Comparison of ENCODE assay signal across 8 cellular contexts in the genomic region with DNA sequence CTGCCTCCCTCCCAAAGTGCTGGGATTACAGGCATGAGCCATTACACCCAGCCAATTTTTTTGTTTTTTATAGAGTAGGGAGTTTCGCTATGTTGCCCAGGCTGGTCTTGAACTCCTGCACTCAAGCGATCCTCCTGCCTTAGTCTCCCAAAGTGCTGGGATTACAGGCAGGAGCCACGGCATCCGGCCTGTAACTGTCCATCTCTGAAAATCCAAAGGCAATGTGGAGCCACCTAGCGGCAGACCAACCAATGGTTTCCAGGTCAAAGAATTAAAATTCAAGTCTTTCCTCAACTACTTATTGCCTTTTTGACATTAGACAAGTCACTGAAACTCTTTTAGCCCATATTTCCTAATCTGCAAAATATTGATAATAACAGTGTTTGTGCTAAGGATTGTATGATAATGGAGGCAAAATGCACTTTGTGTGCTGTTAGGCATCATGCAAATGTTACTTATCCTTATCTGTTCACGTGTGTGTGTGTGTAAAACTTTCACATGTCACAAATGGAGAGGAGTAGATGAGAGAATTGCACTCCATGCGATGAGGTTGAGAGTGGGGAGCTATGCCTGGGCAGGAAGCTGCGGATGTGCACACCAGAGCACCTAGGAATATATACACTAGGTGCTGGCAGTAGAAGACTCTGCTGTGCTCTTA.
A peak's percentile ranks its signal among the peaks of the same experiment; 100 is the strongest.
DNase-seq lines count a peak whose midpoint lies in the region; ATAC-seq, FAIRE-seq and TF ChIP-seq lines count a peak whose summit lies in the region.

No MANE protein-coding gene starts in this region.

- H3K36me3 ChIP-seq in brain microvascular endothelial cell (replicated peaks), result peaks cover 36% of the 10 kb centered on the region

- peak; percentile 70 for ATAC-seq in HG03432 (IDR thresholded peaks at IDR 0.05; ENCODE audit: unreplicated experiment)
- no peak for ATAC-seq in HG03045 (IDR thresholded peaks at IDR 0.05; ENCODE audit: unreplicated experiment)

- DNase-seq in AML-193 (lab: John Stamatoyannopoulos, UW), result peak; percentile 48 to 57
- peak; percentile 5 for DNase-seq in GM18507 (ENCODE audit: extremely low spot score, insufficient read length, low read depth)
- DNase-seq in RKO (ENCODE audit: low spot score), result peak; percentile 78
- peak; percentile 60 for DNase-seq in brain microvascular endothelial cell
- DNase-seq in kidney glomerular epithelial cell (lab: John Stamatoyannopoulos, UW), result peak; percentile 46
- peak; percentile 1 for DNase-seq in stimulated activated CD8-positive, alpha-beta memory T cell treated with anti-CD3 and anti-CD28 coated beads, Interleukin-4, amount 100 ng/mL, for 24 hours (ENCODE audit: low read depth)

- H3K4me3 ChIP-seq in brain microvascular endothelial cell (ENCODE audit: low read depth, low read length), result no peak overlapping the region

- H3K27me3 ChIP-seq in brain microvascular endothelial cell (replicated peaks), result no peaks in the 10 kb centered on the region

- FAIRE-seq in GM18507 (lab: Jason Lieb, UNC), result peak; percentile 81

- no peak overlapping the region for H3K27ac ChIP-seq in brain microvascular endothelial cell

- in situ Hi-C loops in brain microvascular endothelial cell (cut with HindIII; ENCODE audit: low pct_ligation_motif_present, low sequenced_read_pairs), result no loop called here

- peak; percentile 78 for TF ChIP-seq CTCF in brain microvascular endothelial cell (IDR thresholded peaks at IDR 0.05; ENCODE audit: low read depth, low read length, missing control alignments)

Comparison
In these comparisons a context has a peak if more than half of its experiments do, and no peak if none do; other contexts are left out.
1. DNase-seq: peak in every context shown above with its lines; median percentile 78 in RKO; 60 in brain microvascular endothelial cell; 52 in AML-193; 46 in kidney glomerular epithelial cell; 5 in GM18507; 1 in stimulated activated CD8-positive, alpha-beta memory T cell treated with anti-CD3 and anti-CD28 coated beads, Interleukin-4, amount 100 ng/mL, for 24 hours.